Comparison of ENCODE assay signal across 1 cellular context in genomic region chr11:74070713-74071506, GRCh38.
TF ChIP-seq lines count a peak whose summit lies in the region.

No MANE protein-coding gene starts in this region.

TF ChIP-seq in K562, 482 proteins besides CTCF, POLR2A, EP300 and RAD21 (continued from another document and continues in another):
- TF ChIP-seq ZBTB2 (IDR thresholded peaks at IDR 0.05) (no peak), CTCFL (IDR thresholded peaks at IDR 0.05; ENCODE audit: borderline replicate concordance, insufficient read depth, low read depth, low read length, poor library complexity, severe bottlenecking) (no peak), HDGF (IDR thresholded peaks at IDR 0.05) (no peak), E2F6 (IDR thresholded peaks at IDR 0.05; ENCODE audit: borderline replicate concordance in 1 of 2, extremely low read depth in 1 of 2, insufficient read depth in 1 of 2, insufficient read length in 1 of 2, low read depth in 1 of 2, low read length in 1 of 2, poor library complexity in 1 of 2, severe bottlenecking in 1 of 2) (no peak), TFAP4 (CRISPR knock-in tag; IDR thresholded peaks at IDR 0.05; ENCODE audit: borderline replicate concordance) (no peak), ZHX1 (conservative IDR thresholded peaks at IDR 0.05; ENCODE audit: low read length) (no peak), ZC3H8 (IDR thresholded peaks at IDR 0.05) (no peak), THRB (CRISPR knock-in tag; conservative IDR thresholded peaks at IDR 0.05) (no peak), ZBTB9 (CRISPR knock-in tag; IDR thresholded peaks at IDR 0.05) (no peak), SMARCB1 (IDR thresholded peaks at IDR 0.05; ENCODE audit: insufficient read length, low read depth) (no peak), CHD7 (IDR thresholded peaks at IDR 0.05; ENCODE audit: low read depth, low read length) (no peak), SNRNP70 (optimal IDR thresholded peaks at IDR 0.05; ENCODE audit: low read depth, low read length) (no peak), ZNF133 (CRISPR knock-in tag; IDR thresholded peaks at IDR 0.05) (no peak), MLX (CRISPR knock-in tag; conservative IDR thresholded peaks at IDR 0.05) (no peak), FOS (IDR thresholded peaks at IDR 0.05; ENCODE audit: extremely low read depth, insufficient read length) (no peak), ELF1 (tag; IDR thresholded peaks at IDR 0.05) (no peak), TCF3 (CRISPR knock-in tag; IDR thresholded peaks at IDR 0.05) (peak; percentile 93), HDAC6 (IDR thresholded peaks at IDR 0.05; ENCODE audit: low read depth, low read length) (no peak), ZNF655 (CRISPR knock-in tag; IDR thresholded peaks at IDR 0.05) (no peak), SMARCC2 (IDR thresholded peaks at IDR 0.05; ENCODE audit: low read depth) (peak; percentile 58), CEBPG (CRISPR knock-in tag; IDR thresholded peaks at IDR 0.05) (no peak), CEBPG (tag; conservative IDR thresholded peaks at IDR 0.05 in 1 of 2, IDR thresholded peaks at IDR 0.05 in 1 of 2) (no peak), NKRF (IDR thresholded peaks at IDR 0.05; ENCODE audit: borderline replicate concordance) (no peak), KDM4B (IDR thresholded peaks at IDR 0.05; ENCODE audit: borderline replicate concordance in 2 of 2, low read depth in 1 of 2) (no peak)
